ENCODE assay signal across 21 cellular contexts in the genomic region with DNA sequence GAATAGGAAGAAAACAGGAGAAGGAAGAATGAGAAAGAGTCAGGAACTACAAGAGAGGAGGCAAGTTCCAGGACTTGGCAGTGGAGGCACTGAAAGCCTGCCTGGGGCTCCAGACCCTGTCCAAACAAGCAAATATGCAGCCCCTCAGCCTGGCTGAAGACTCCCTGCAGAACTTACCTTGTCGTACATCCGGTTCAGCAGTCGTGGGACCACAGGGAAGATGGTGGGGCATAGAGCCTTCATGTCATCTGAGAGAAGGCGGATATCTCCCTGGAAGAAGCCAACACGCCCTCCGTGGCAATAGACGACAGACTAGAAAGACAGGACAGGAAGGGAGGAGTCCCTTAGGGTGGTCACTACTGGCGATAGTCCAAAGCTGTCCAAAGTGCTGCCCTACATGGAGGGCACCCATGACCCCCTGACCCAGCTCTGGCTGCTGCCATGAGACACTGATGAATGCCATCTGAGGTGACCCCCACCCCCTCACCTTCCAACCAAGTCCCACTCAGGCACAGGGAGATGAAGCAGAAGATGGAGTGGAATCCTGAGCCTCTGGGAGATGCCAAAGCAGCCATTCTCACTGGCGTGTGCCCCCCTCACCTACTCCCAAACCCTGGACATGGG. TPM values are rescaled to one million over a fixed set of nuclear protein-coding genes. Genes with fewer than 3 reads are reported as not detected.
"Had no signal": no experiment of that assay in that cellular context is flagged by ENCODE, and none has a peak within 500 bp of the region (broad histone marks: within the 10 kb centered on the region; RNA-seq: fewer than 3 reads in every experiment).

No MANE protein-coding gene starts in this region.

- H3K4me3 ChIP-seq: colonic mucosa, gastrocnemius medialis, thoracic aorta, upper lobe of left lung had no signal

- ATAC-seq: activated T-cell treated with anti-CD3 and anti-CD28 coated beads, Interleukin-2, amount 50 U/mL, for 4 hours; gastrocnemius medialis; left ventricle myocardium superior; stimulated activated naive B cell treated with anti-CD40 and anti-IgM and Interleukin-4, amounts not matched to agents 10 μg/mL and 1 μg/mL and 100 μg/mL, for 72 hours had no signal

- H3K27me3 Mint-ChIP-seq: brain; memory B cell; stimulated activated naive B cell treated with anti-CD40 and anti-IgM and Interleukin-4, amounts not matched to agents 10 μg/mL and 1 μg/mL and 100 μg/mL, for 72 hours had no signal

- DNase-seq: activated CD4-positive, alpha-beta T cell treated with anti-CD3 and anti-CD28 coated beads for 1 hour; activated CD4-positive, alpha-beta T cell treated with anti-CD3 and anti-CD28 coated beads, Interleukin-2, amount 50 U/mL, for 4 hours; activated effector memory CD4-positive, alpha-beta T cell treated with anti-CD3 and anti-CD28 coated beads, Interleukin-2, amount 50 U/mL, for 16 hours; activated naive CD8-positive, alpha-beta T cell treated with anti-CD3 and anti-CD28 coated beads, Interleukin-2, amount 10 ng/mL, durations not matched to agents 7 days and 5 days; activated T-cell treated with anti-CD3 and anti-CD28 coated beads, Interleukin-2, amount 50 U/mL, for 4 hours; anterior cingulate cortex; central memory CD4-positive, alpha-beta T cell; colonic mucosa; gastrocnemius medialis; kidney glomerular epithelial cell; left ventricle myocardium superior; nucleus accumbens; stimulated activated naive B cell treated with anti-CD40 and anti-IgM and Interleukin-4, amounts not matched to agents 10 μg/mL and 1 μg/mL and 100 μg/mL, for 72 hours; T-helper 2 cell; upper lobe of left lung; WERI-Rb-1 had no signal

- H3K27ac ChIP-seq: colonic mucosa, gastrocnemius medialis, thoracic aorta, upper lobe of left lung, WERI-Rb-1 had no signal

- H3K27ac Mint-ChIP-seq: activated naive CD8-positive, alpha-beta T cell treated with anti-CD3 and anti-CD28 coated beads, Interleukin-2, amount 10 ng/mL, durations not matched to agents 7 days and 5 days; brain; memory B cell; nephron; stimulated activated naive B cell treated with anti-CD40 and anti-IgM and Interleukin-4, amounts not matched to agents 10 μg/mL and 1 μg/mL and 100 μg/mL, for 72 hours had no signal

- H3K36me3 Mint-ChIP-seq: memory B cell; stimulated activated naive B cell treated with anti-CD40 and anti-IgM and Interleukin-4, amounts not matched to agents 10 μg/mL and 1 μg/mL and 100 μg/mL, for 72 hours had no signal

- H3K9me3 ChIP-seq: colonic mucosa, gastrocnemius medialis, thoracic aorta, upper lobe of left lung had no signal

- H3K4me3 Mint-ChIP-seq: activated naive CD8-positive, alpha-beta T cell treated with anti-CD3 and anti-CD28 coated beads, Interleukin-2, amount 10 ng/mL, durations not matched to agents 7 days and 5 days; activated T-cell treated with anti-CD3 and anti-CD28 coated beads, Interleukin-2, amount 50 U/mL, for 4 hours; brain; memory B cell; nephron; stimulated activated naive B cell treated with anti-CD40 and anti-IgM and Interleukin-4, amounts not matched to agents 10 μg/mL and 1 μg/mL and 100 μg/mL, for 72 hours had no signal

- H3K4me1 ChIP-seq: colonic mucosa, gastrocnemius medialis, upper lobe of left lung had no signal

- H3K9me3 Mint-ChIP-seq: activated naive CD8-positive, alpha-beta T cell treated with anti-CD3 and anti-CD28 coated beads, Interleukin-2, amount 10 ng/mL, durations not matched to agents 7 days and 5 days; activated T-cell treated with anti-CD3 and anti-CD28 coated beads, Interleukin-2, amount 50 U/mL, for 4 hours; brain; memory B cell; nephron; stimulated activated naive B cell treated with anti-CD40 and anti-IgM and Interleukin-4, amounts not matched to agents 10 μg/mL and 1 μg/mL and 100 μg/mL, for 72 hours had no signal

- H3K4me1 Mint-ChIP-seq: brain, nephron had no signal

- H3K36me3 ChIP-seq: colonic mucosa, gastrocnemius medialis, thoracic aorta, upper lobe of left lung had no signal

- H3K27me3 ChIP-seq: colonic mucosa, gastrocnemius medialis, upper lobe of left lung had no signal

RNA-seq across cellular contexts. Expression of a gene that starts 27.7 kb away (rescaled TPM):
- total RNA-seq: activated T-cell treated with anti-CD3 and anti-CD28 coated beads, Interleukin-2, amount 50 U/mL, for 4 hours; colonic mucosa; gastrocnemius medialis; left ventricle myocardium superior; renal cortical epithelial cell; thoracic aorta had no signal
